18 cellular contexts compared by ENCODE assay signal in the genomic region with DNA sequence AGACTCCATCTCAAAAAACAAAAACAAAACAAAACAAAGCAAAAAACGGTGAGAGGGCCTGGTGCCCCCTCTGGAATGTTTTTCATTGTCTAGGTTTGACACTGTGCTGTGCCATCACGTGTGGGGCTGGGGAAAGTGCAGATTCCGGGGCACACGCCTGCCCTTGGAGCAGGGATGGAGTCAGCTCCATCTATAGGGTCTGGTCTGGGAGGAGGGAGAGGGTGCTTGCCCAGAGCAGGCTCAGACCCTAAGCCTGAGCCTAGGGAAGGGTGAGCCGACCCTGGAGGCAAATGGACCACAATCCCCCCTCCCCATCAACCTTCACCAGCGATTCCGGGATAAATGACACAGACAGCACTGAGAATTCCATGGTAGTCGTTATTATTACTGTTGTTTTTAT. TPM values are rescaled to one million over a fixed set of nuclear protein-coding genes. Genes with fewer than 3 reads are reported as not detected.
DNase-seq lines count a peak whose midpoint lies in the region; ATAC-seq lines count a peak whose summit lies in the region.
"Had no signal": no experiment of that assay in that cellular context is flagged by ENCODE, and none has a peak within 500 bp of the region (broad histone marks: within the 10 kb centered on the region; RNA-seq: fewer than 3 reads in every experiment).

No MANE protein-coding gene starts in this region.

- intact Hi-C loops in naive thymus-derived CD4-positive, alpha-beta T cell (cut with micrococcal nuclease) = loop anchor here (1.0 to 5.0 kb wide), 12 partner anchors 9 to 479 kb away; a partner anchor contains a TSS

- H3K4me3 Mint-ChIP-seq in activated naive CD8-positive, alpha-beta T cell treated with anti-CD3 and anti-CD28 coated beads, Interleukin-2, amount 10 ng/mL, durations not matched to agents 7 days and 5 days = no peak overlapping the region
- H3K4me3 Mint-ChIP-seq in activated naive CD8-positive, alpha-beta T cell treated with anti-CD3 and anti-CD28 coated beads for 36 hours = no peak overlapping the region
- no peak overlapping the region for H3K4me3 Mint-ChIP-seq in stimulated activated naive B cell treated with anti-CD40 and anti-IgM and Interleukin-4, amounts not matched to agents 10 μg/mL and 1 μg/mL and 100 μg/mL, for 72 hours
- H3K4me3 Mint-ChIP-seq in naive thymus-derived CD4-positive, alpha-beta T cell = no peak overlapping the region
- H3K4me3 Mint-ChIP-seq: CD8-positive, alpha-beta memory T cell; central memory CD8-positive, alpha-beta T cell had no signal

- H3K27ac Mint-ChIP-seq in activated naive CD8-positive, alpha-beta T cell treated with anti-CD3 and anti-CD28 coated beads, Interleukin-2, amount 10 ng/mL, durations not matched to agents 7 days and 5 days = no peak overlapping the region
- no peak overlapping the region for H3K27ac Mint-ChIP-seq in activated naive CD8-positive, alpha-beta T cell treated with anti-CD3 and anti-CD28 coated beads for 36 hours
- no peak overlapping the region for H3K27ac Mint-ChIP-seq in stimulated activated naive B cell treated with anti-CD40 and anti-IgM and Interleukin-4, amounts not matched to agents 10 μg/mL and 1 μg/mL and 100 μg/mL, for 72 hours
- peak overlapping the region in 2 of 9 donors; percentile 6 to 32 for H3K27ac Mint-ChIP-seq in naive thymus-derived CD4-positive, alpha-beta T cell

- H3K36me3 Mint-ChIP-seq in activated naive CD8-positive, alpha-beta T cell treated with anti-CD3 and anti-CD28 coated beads, Interleukin-2, amount 10 ng/mL, durations not matched to agents 7 days and 5 days = no peaks in the 10 kb centered on the region
- no peaks in the 10 kb centered on the region for H3K36me3 Mint-ChIP-seq in activated naive CD8-positive, alpha-beta T cell treated with anti-CD3 and anti-CD28 coated beads for 36 hours
- H3K36me3 Mint-ChIP-seq in stimulated activated naive B cell treated with anti-CD40 and anti-IgM and Interleukin-4, amounts not matched to agents 10 μg/mL and 1 μg/mL and 100 μg/mL, for 72 hours = no peaks in the 10 kb centered on the region
- H3K36me3 Mint-ChIP-seq in naive thymus-derived CD4-positive, alpha-beta T cell = no peaks in the 10 kb centered on the region
- H3K36me3 Mint-ChIP-seq: CD8-positive, alpha-beta memory T cell had no signal

- CTCF ChIA-PET in naive thymus-derived CD4-positive, alpha-beta T cell (lab: Charles Lee) = interaction anchor here (0.6 to 1.6 kb wide), 7 partner anchors 9 to 239 kb away, joined by 3 to 12 read pairs (median 3); a partner anchor contains a TSS

- H3K27ac ChIP-seq in naive thymus-derived CD4-positive, alpha-beta T cell (ENCODE audit: low read depth, low read length) = no peak overlapping the region
- H3K27ac ChIP-seq: heart left ventricle, PC-9, sigmoid colon, vagina had no signal

- H3K4me1 Mint-ChIP-seq in activated naive CD8-positive, alpha-beta T cell treated with anti-CD3 and anti-CD28 coated beads, Interleukin-2, amount 10 ng/mL, durations not matched to agents 7 days and 5 days = peaks cover 16% of the 10 kb centered on the region
- H3K4me1 Mint-ChIP-seq in activated naive CD8-positive, alpha-beta T cell treated with anti-CD3 and anti-CD28 coated beads for 36 hours = peaks cover 19% of the 10 kb centered on the region
- H3K4me1 Mint-ChIP-seq in stimulated activated naive B cell treated with anti-CD40 and anti-IgM and Interleukin-4, amounts not matched to agents 10 μg/mL and 1 μg/mL and 100 μg/mL, for 72 hours = peaks cover 11 to 19% of the 10 kb centered on the region in 2 donors
- H3K4me1 Mint-ChIP-seq in naive thymus-derived CD4-positive, alpha-beta T cell = peaks cover 0 to 22% (median 0%) of the 10 kb centered on the region in 7 donors
- H3K4me1 Mint-ChIP-seq: CD8-positive, alpha-beta memory T cell; central memory CD8-positive, alpha-beta T cell had no signal

- no peaks in the 10 kb centered on the region for H3K9me3 Mint-ChIP-seq in activated naive CD8-positive, alpha-beta T cell treated with anti-CD3 and anti-CD28 coated beads, Interleukin-2, amount 10 ng/mL, durations not matched to agents 7 days and 5 days
- peaks cover 4% of the 10 kb centered on the region for H3K9me3 Mint-ChIP-seq in activated naive CD8-positive, alpha-beta T cell treated with anti-CD3 and anti-CD28 coated beads for 36 hours
- no peaks in the 10 kb centered on the region for H3K9me3 Mint-ChIP-seq in stimulated activated naive B cell treated with anti-CD40 and anti-IgM and Interleukin-4, amounts not matched to agents 10 μg/mL and 1 μg/mL and 100 μg/mL, for 72 hours
- no peaks in the 10 kb centered on the region for H3K9me3 Mint-ChIP-seq in naive thymus-derived CD4-positive, alpha-beta T cell
- H3K9me3 Mint-ChIP-seq: CD8-positive, alpha-beta memory T cell; central memory CD8-positive, alpha-beta T cell had no signal

- no peaks in the 10 kb centered on the region for H3K4me1 ChIP-seq in naive thymus-derived CD4-positive, alpha-beta T cell (ENCODE audit: control insufficient read depth in 2 of 2, insufficient read depth in 2 of 2, low read length in 2 of 2)
- H3K4me1 ChIP-seq: sigmoid colon, vagina had no signal

- peak; percentile 13 for ATAC-seq in activated naive CD8-positive, alpha-beta T cell treated with anti-CD3 and anti-CD28 coated beads, Interleukin-2, amount 10 ng/mL, durations not matched to agents 7 days and 5 days (ENCODE audit: low read depth)
- ATAC-seq in HG03095 (IDR thresholded peaks at IDR 0.05; ENCODE audit: unreplicated experiment) (peak; percentile 9), esophagus mucosa (peak; percentile 22)
- peak; percentile 4 to 5 for ATAC-seq in stimulated activated naive B cell treated with anti-CD40 and anti-IgM and Interleukin-4, amounts not matched to agents 10 μg/mL and 1 μg/mL and 100 μg/mL, for 72 hours (replicated peaks)
- no peak for ATAC-seq in naive thymus-derived CD4-positive, alpha-beta T cell

- no peak for DNase-seq in activated naive CD8-positive, alpha-beta T cell treated with anti-CD3 and anti-CD28 coated beads, Interleukin-2, amount 10 ng/mL, durations not matched to agents 7 days and 5 days
- DNase-seq in activated naive CD8-positive, alpha-beta T cell treated with anti-CD3 and anti-CD28 coated beads for 36 hours = no peak
- no peak for DNase-seq in stimulated activated naive B cell treated with anti-CD40 and anti-IgM and Interleukin-4, amounts not matched to agents 10 μg/mL and 1 μg/mL and 100 μg/mL, for 72 hours
- DNase-seq in OCI-M1 (lab: John Stamatoyannopoulos, UW) (no peak), NCI-H226 (no peak)
- no peak for DNase-seq in naive thymus-derived CD4-positive, alpha-beta T cell

- no peaks in the 10 kb centered on the region for H3K36me3 ChIP-seq in naive thymus-derived CD4-positive, alpha-beta T cell (ENCODE audit: control insufficient read depth in 2 of 3, insufficient read depth in 3 of 3, low read length in 3 of 3)
- H3K36me3 ChIP-seq: heart left ventricle, sigmoid colon, vagina had no signal

- no peak overlapping the region for H3K4me3 ChIP-seq in naive thymus-derived CD4-positive, alpha-beta T cell (ENCODE audit: low read length)
- H3K4me3 ChIP-seq: heart left ventricle, PC-9, sigmoid colon, vagina had no signal

- H3K27me3 Mint-ChIP-seq in activated naive CD8-positive, alpha-beta T cell treated with anti-CD3 and anti-CD28 coated beads, Interleukin-2, amount 10 ng/mL, durations not matched to agents 7 days and 5 days = peaks cover 2% of the 10 kb centered on the region
- no peaks in the 10 kb centered on the region for H3K27me3 Mint-ChIP-seq in activated naive CD8-positive, alpha-beta T cell treated with anti-CD3 and anti-CD28 coated beads for 36 hours
- no peaks in the 10 kb centered on the region for H3K27me3 Mint-ChIP-seq in stimulated activated naive B cell treated with anti-CD40 and anti-IgM and Interleukin-4, amounts not matched to agents 10 μg/mL and 1 μg/mL and 100 μg/mL, for 72 hours
- H3K27me3 Mint-ChIP-seq in naive thymus-derived CD4-positive, alpha-beta T cell = no peaks in the 10 kb centered on the region
- H3K27me3 Mint-ChIP-seq: central memory CD8-positive, alpha-beta T cell had no signal

- H3K27me3 ChIP-seq in naive thymus-derived CD4-positive, alpha-beta T cell (ENCODE audit: control insufficient read depth in 2 of 2, insufficient read depth in 2 of 2, low read length in 2 of 2) = no peaks in the 10 kb centered on the region
- H3K27me3 ChIP-seq: heart left ventricle, sigmoid colon, vagina had no signal

- H3K9me3 ChIP-seq in naive thymus-derived CD4-positive, alpha-beta T cell (ENCODE audit: control insufficient read depth in 2 of 3, low read length in 3 of 3) = no peaks in the 10 kb centered on the region
- H3K9me3 ChIP-seq: heart left ventricle, sigmoid colon, vagina had no signal

- POLR2A ChIA-PET in activated naive CD8-positive, alpha-beta T cell treated with anti-CD3 and anti-CD28 coated beads, Interleukin-2, amount 10 ng/mL, durations not matched to agents 7 days and 5 days (lab: Charles Lee) = interaction anchor here (1.2 kb wide), 1 partner anchor 18 kb away, joined by 3 read pairs; no protein-coding TSS in a partner anchor
- POLR2A ChIA-PET in naive thymus-derived CD4-positive, alpha-beta T cell (lab: Charles Lee) = interaction anchor here (0.6 to 1.1 kb wide), 2 partner anchors 9 to 35 kb away, joined by 3 to 8 read pairs; no protein-coding TSS in a partner anchor

RNA-seq across cellular contexts. Expression of a gene that starts 10.9 kb away (rescaled TPM):
- total RNA-seq in activated naive CD8-positive, alpha-beta T cell treated with anti-CD3 and anti-CD28 coated beads, Interleukin-2, amount 10 ng/mL, durations not matched to agents 7 days and 5 days = 10 to 100 TPM; 24.5 to 33.6 TPM
- 100 to 1,000 TPM; 220 to 238 TPM for total RNA-seq in activated naive CD8-positive, alpha-beta T cell treated with anti-CD3 and anti-CD28 coated beads for 36 hours
- not detected for total RNA-seq in esophagus mucosa
- 10 to 100 TPM in 1 of 5 experiments, 1 to 10 TPM in 1, under 1 TPM in 2, not detected in 1; 0.35 to 41.6 (median 1.0) TPM for total RNA-seq in naive thymus-derived CD4-positive, alpha-beta T cell
- not detected for polyA plus RNA-seq in naive thymus-derived CD4-positive, alpha-beta T cell
- total RNA-seq: fibroblast of lung, PC-9, sigmoid colon, vagina had no signal
- polyA plus RNA-seq: fibroblast of lung, heart left ventricle, keratinocyte had no signal

RNA-seq across cellular contexts. Expression of a gene that starts 24.4 kb away (rescaled TPM):
- total RNA-seq in activated naive CD8-positive, alpha-beta T cell treated with anti-CD3 and anti-CD28 coated beads, Interleukin-2, amount 10 ng/mL, durations not matched to agents 7 days and 5 days = 10 to 100 TPM; 74.6 to 75.9 TPM
- total RNA-seq in activated naive CD8-positive, alpha-beta T cell treated with anti-CD3 and anti-CD28 coated beads for 36 hours = 10 to 100 TPM; 42.2 to 45.5 TPM
- total RNA-seq in esophagus mucosa = 21.1 TPM
- 10 to 100 TPM; 64.2 to 79.8 (median 77.3) TPM for total RNA-seq in naive thymus-derived CD4-positive, alpha-beta T cell
- polyA plus RNA-seq in naive thymus-derived CD4-positive, alpha-beta T cell = 1 to 10 TPM in 1 of 2 donors, under 1 TPM in 1; 0.60 to 3.2 TPM

RNA-seq across cellular contexts. Expression of a gene that starts 27.1 kb away (rescaled TPM):
- total RNA-seq in activated naive CD8-positive, alpha-beta T cell treated with anti-CD3 and anti-CD28 coated beads, Interleukin-2, amount 10 ng/mL, durations not matched to agents 7 days and 5 days = 1 to 10 TPM in 1 of 2 experiments, under 1 TPM in 1; 0.88 to 1.7 TPM
- 1 to 10 TPM; 1.6 to 1.8 TPM for total RNA-seq in activated naive CD8-positive, alpha-beta T cell treated with anti-CD3 and anti-CD28 coated beads for 36 hours
- 3.8 TPM for total RNA-seq in esophagus mucosa
- total RNA-seq in naive thymus-derived CD4-positive, alpha-beta T cell = 1 to 10 TPM in 1 of 5 experiments, under 1 TPM in 1, not detected in 3; 0.41 to 1.3 TPM
- not detected for polyA plus RNA-seq in naive thymus-derived CD4-positive, alpha-beta T cell
- total RNA-seq: Daoy, fibroblast of lung, heart left ventricle, mononuclear cell had no signal
- polyA plus RNA-seq: CD8-positive, alpha-beta memory T cell; heart left ventricle; sigmoid colon had no signal

RNA-seq across cellular contexts. Expression of a gene that starts 45.3 kb away (rescaled TPM):
- 100 to 1,000 TPM; 407 to 412 TPM for total RNA-seq in activated naive CD8-positive, alpha-beta T cell treated with anti-CD3 and anti-CD28 coated beads, Interleukin-2, amount 10 ng/mL, durations not matched to agents 7 days and 5 days
- 100 to 1,000 TPM; 414 to 433 TPM for total RNA-seq in activated naive CD8-positive, alpha-beta T cell treated with anti-CD3 and anti-CD28 coated beads for 36 hours
- total RNA-seq in esophagus mucosa = 553 TPM
- 100 to 1,000 TPM; 172 to 464 (median 232) TPM for total RNA-seq in naive thymus-derived CD4-positive, alpha-beta T cell
- 100 to 1,000 TPM; 819 to 873 TPM for polyA plus RNA-seq in naive thymus-derived CD4-positive, alpha-beta T cell

RNA-seq across cellular contexts. Expression of a gene that starts 48.8 kb away (rescaled TPM):
- 10 to 100 TPM; 63.0 to 63.4 TPM for total RNA-seq in activated naive CD8-positive, alpha-beta T cell treated with anti-CD3 and anti-CD28 coated beads, Interleukin-2, amount 10 ng/mL, durations not matched to agents 7 days and 5 days
- 10 to 100 TPM; 79.2 to 80.6 TPM for total RNA-seq in activated naive CD8-positive, alpha-beta T cell treated with anti-CD3 and anti-CD28 coated beads for 36 hours
- total RNA-seq in esophagus mucosa = 2.4 TPM
- total RNA-seq in naive thymus-derived CD4-positive, alpha-beta T cell = 100 to 1,000 TPM in 2 of 5 experiments, 10 to 100 TPM in 3; 61.4 to 113 (median 62.8) TPM
- 100 to 1,000 TPM in 1 of 2 donors, 10 to 100 TPM in 1; 99.5 to 107 TPM for polyA plus RNA-seq in naive thymus-derived CD4-positive, alpha-beta T cell

Comparison
In these comparisons a context has a peak if more than half of its experiments do, and no peak if none do; other contexts are left out.
1. RNA of a gene that starts 10.9 kb away (total RNA-seq): 220 to 238 TPM in activated naive CD8-positive, alpha-beta T cell treated with anti-CD3 and anti-CD28 coated beads for 36 hours; 24.5 to 33.6 TPM in activated naive CD8-positive, alpha-beta T cell treated with anti-CD3 and anti-CD28 coated beads, Interleukin-2, amount 10 ng/mL, durations not matched to agents 7 days and 5 days, 0.35 to 41.6 TPM in naive thymus-derived CD4-positive, alpha-beta T cell and not detected in esophagus mucosa (single experiment); every median in the first group is over 4 times any median in the second.